ENCODE assay signal across 1 cellular context in the genomic region with DNA sequence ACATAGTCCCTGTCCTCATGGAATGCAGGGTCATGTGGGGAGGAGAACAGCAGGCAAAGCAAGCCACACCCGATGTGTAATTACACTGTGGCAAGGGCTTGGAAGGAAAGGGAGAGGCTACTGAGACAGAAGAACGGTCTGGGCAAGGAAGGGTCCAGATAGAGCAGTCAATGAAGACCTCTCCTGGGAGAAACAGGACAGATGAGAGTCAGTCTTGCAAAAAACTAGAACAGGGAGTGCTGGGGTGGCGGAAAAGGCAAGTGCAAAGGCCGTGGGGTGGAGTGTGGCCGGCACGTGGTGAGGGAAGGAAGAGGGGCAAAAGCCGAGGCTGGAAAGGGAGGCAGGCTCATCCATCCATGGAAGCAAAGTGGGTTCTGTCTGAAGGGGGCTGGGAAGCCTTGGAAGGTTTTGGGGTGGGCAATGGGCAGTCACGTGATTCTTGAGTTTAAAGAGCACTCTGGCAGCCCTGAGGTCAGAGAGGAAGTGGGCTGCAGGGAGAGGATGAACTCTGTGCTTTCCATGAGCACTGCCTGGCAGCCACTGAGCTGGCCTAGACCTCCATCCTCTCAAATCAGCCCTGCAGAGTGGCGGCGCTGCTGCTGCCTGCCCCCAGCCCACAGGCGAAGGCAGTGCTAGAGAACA.
TF ChIP-seq lines count a peak whose summit lies in the region.

No MANE protein-coding gene starts in this region.

TF ChIP-seq in HepG2, 621 proteins besides CTCF, POLR2A, EP300 and RAD21 (continued from another document and continues in another):
- TF ChIP-seq ZNF777 (CRISPR knock-in tag; IDR thresholded peaks at IDR 0.05) = no peak
- no peak for TF ChIP-seq ISX (CRISPR knock-in tag; conservative IDR thresholded peaks at IDR 0.05)
- no peak for TF ChIP-seq ZNF318 (CRISPR knock-in tag; IDR thresholded peaks at IDR 0.05)
- TF ChIP-seq ZNF704 (CRISPR knock-in tag; IDR thresholded peaks at IDR 0.05; ENCODE audit: borderline replicate concordance) = no peak; the same call in 1 of the 2 replicates
- TF ChIP-seq HNRNPLL (IDR thresholded peaks at IDR 0.05; ENCODE audit: low read depth, low read length, poor library complexity, severe bottlenecking) = no peak
- TF ChIP-seq, protein P1, sequence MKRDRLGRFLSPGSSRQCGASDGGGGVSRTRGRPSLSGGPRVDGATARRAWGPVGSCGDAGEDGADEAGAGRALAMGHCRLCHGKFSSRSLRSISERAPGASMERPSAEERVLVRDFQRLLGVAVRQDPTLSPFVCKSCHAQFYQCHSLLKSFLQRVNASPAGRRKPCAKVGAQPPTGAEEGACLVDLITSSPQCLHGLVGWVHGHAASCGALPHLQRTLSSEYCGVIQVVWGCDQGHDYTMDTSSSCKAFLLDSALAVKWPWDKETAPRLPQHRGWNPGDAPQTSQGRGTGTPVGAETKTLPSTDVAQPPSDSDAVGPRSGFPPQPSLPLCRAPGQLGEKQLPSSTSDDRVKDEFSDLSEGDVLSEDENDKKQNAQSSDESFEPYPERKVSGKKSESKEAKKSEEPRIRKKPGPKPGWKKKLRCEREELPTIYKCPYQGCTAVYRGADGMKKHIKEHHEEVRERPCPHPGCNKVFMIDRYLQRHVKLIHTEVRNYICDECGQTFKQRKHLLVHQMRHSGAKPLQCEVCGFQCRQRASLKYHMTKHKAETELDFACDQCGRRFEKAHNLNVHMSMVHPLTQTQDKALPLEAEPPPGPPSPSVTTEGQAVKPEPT (CRISPR knock-in tag; IDR thresholded peaks at IDR 0.05; ENCODE audit: low read depth) = 0 out of 2 replicates have a peak, but pooled peaks have one; percentile 60
- no peak for TF ChIP-seq ZFAT (CRISPR knock-in tag; conservative IDR thresholded peaks at IDR 0.05)
- TF ChIP-seq ZNF724P (CRISPR knock-in tag; IDR thresholded peaks at IDR 0.05; ENCODE audit: borderline replicate concordance) = peak; percentile 57; the same call in 1 of the 2 replicates
- TF ChIP-seq SNAI1 (CRISPR knock-in tag; IDR thresholded peaks at IDR 0.05; ENCODE audit: borderline replicate concordance) = peak; percentile 35; the same call in 1 of the 2 replicates
- no peak; the same call in 1 of the 2 replicates for TF ChIP-seq PPARG (CRISPR knock-in tag; conservative IDR thresholded peaks at IDR 0.05)
- peak; percentile 97 for TF ChIP-seq HES4 (CRISPR knock-in tag; IDR thresholded peaks at IDR 0.05; ENCODE audit: borderline replicate concordance)
- TF ChIP-seq ARNTL (CRISPR knock-in tag; IDR thresholded peaks at IDR 0.05) = peak; percentile 88
- peak; percentile 76; the same call in 1 of the 2 replicates for TF ChIP-seq SNAPC5 (CRISPR knock-in tag; IDR thresholded peaks at IDR 0.05; ENCODE audit: borderline replicate concordance)
- no peak for TF ChIP-seq NCOA5 (CRISPR knock-in tag; IDR thresholded peaks at IDR 0.05)
- TF ChIP-seq PTBP1 (IDR thresholded peaks at IDR 0.05; ENCODE audit: low read depth, low read length, poor library complexity, severe bottlenecking) = no peak
- TF ChIP-seq ZNF563 (CRISPR knock-in tag; IDR thresholded peaks at IDR 0.05) = peak; percentile 99
- no peak for TF ChIP-seq ZBTB42 (CRISPR knock-in tag; IDR thresholded peaks at IDR 0.05)
- TF ChIP-seq, protein P2, sequence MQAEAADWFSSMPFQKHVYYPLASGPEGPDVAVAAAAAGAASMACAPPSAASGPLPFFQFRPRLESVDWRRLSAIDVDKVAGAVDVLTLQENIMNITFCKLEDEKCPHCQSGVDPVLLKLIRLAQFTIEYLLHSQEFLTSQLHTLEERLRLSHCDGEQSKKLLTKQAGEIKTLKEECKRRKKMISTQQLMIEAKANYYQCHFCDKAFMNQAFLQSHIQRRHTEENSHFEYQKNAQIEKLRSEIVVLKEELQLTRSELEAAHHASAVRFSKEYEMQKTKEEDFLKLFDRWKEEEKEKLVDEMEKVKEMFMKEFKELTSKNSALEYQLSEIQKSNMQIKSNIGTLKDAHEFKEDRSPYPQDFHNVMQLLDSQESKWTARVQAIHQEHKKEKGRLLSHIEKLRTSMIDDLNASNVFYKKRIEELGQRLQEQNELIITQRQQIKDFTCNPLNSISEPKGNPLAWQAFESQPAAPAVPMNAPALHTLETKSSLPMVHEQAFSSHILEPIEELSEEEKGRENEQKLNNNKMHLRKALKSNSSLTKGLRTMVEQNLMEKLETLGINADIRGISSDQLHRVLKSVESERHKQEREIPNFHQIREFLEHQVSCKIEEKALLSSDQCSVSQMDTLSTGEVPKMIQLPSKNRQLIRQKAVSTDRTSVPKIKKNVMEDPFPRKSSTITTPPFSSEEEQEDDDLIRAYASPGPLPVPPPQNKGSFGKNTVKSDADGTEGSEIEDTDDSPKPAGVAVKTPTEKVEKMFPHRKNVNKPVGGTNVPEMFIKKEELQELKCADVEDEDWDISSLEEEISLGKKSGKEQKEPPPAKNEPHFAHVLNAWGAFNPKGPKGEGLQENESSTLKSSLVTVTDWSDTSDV (CRISPR knock-in tag; IDR thresholded peaks at IDR 0.05) = peak; percentile 80
- TF ChIP-seq, protein P3, sequence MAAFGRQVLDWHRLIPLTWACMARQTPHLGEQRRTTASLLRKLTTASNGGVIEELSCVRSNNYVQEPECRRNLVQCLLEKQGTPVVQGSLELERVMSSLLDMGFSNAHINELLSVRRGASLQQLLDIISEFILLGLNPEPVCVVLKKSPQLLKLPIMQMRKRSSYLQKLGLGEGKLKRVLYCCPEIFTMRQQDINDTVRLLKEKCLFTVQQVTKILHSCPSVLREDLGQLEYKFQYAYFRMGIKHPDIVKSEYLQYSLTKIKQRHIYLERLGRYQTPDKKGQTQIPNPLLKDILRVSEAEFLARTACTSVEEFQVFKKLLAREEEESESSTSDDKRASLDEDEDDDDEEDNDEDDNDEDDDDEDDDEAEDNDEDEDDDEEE (CRISPR knock-in tag; IDR thresholded peaks at IDR 0.05) = peak; percentile 95
- no peak for TF ChIP-seq NFE2L2 (IDR thresholded peaks at IDR 0.05; ENCODE audit: low read length)
- TF ChIP-seq ZNF121 (CRISPR knock-in tag; IDR thresholded peaks at IDR 0.05) = peak; percentile 43; the same call in 1 of the 2 replicates
- TF ChIP-seq NFKB2 (CRISPR knock-in tag; IDR thresholded peaks at IDR 0.05; ENCODE audit: borderline replicate concordance) = peak; percentile 95; the same call in 1 of the 2 replicates
- 0 out of 2 replicates have a peak, but pooled peaks have one; percentile 56 for TF ChIP-seq ZNF598 (CRISPR knock-in tag; IDR thresholded peaks at IDR 0.05; ENCODE audit: borderline replicate concordance)
- TF ChIP-seq ZNF720 (CRISPR knock-in tag; IDR thresholded peaks at IDR 0.05) = no peak
- TF ChIP-seq FOXC1 (CRISPR knock-in tag; IDR thresholded peaks at IDR 0.05; ENCODE audit: borderline replicate concordance) = peak; percentile 61; the same call in 1 of the 2 replicates
- peak; percentile 77; the same call in 1 of the 2 replicates for TF ChIP-seq BRF2 (CRISPR knock-in tag; IDR thresholded peaks at IDR 0.05)
- peak; percentile 85 for TF ChIP-seq ARID2 (CRISPR knock-in tag; IDR thresholded peaks at IDR 0.05; ENCODE audit: borderline replicate concordance)
- TF ChIP-seq, protein P4, sequence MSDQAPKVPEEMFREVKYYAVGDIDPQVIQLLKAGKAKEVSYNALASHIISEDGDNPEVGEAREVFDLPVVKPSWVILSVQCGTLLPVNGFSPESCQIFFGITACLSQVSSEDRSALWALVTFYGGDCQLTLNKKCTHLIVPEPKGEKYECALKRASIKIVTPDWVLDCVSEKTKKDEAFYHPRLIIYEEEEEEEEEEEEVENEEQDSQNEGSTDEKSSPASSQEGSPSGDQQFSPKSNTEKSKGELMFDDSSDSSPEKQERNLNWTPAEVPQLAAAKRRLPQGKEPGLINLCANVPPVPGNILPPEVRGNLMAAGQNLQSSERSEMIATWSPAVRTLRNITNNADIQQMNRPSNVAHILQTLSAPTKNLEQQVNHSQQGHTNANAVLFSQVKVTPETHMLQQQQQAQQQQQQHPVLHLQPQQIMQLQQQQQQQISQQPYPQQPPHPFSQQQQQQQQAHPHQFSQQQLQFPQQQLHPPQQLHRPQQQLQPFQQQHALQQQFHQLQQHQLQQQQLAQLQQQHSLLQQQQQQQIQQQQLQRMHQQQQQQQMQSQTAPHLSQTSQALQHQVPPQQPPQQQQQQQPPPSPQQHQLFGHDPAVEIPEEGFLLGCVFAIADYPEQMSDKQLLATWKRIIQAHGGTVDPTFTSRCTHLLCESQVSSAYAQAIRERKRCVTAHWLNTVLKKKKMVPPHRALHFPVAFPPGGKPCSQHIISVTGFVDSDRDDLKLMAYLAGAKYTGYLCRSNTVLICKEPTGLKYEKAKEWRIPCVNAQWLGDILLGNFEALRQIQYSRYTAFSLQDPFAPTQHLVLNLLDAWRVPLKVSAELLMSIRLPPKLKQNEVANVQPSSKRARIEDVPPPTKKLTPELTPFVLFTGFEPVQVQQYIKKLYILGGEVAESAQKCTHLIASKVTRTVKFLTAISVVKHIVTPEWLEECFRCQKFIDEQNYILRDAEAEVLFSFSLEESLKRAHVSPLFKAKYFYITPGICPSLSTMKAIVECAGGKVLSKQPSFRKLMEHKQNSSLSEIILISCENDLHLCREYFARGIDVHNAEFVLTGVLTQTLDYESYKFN (CRISPR knock-in tag; conservative IDR thresholded peaks at IDR 0.05) = peak; percentile 81
- TF ChIP-seq MAX (IDR thresholded peaks at IDR 0.05) = peak; percentile 98
- TF ChIP-seq MAZ (IDR thresholded peaks at IDR 0.05; ENCODE audit: borderline replicate concordance, low read depth, low read length) = no peak
- 0 out of 2 replicates have a peak, but pooled peaks have one; percentile 48 for TF ChIP-seq MAZ (CRISPR knock-in tag; IDR thresholded peaks at IDR 0.05; ENCODE audit: low read depth)
